In the genomic region with DNA sequence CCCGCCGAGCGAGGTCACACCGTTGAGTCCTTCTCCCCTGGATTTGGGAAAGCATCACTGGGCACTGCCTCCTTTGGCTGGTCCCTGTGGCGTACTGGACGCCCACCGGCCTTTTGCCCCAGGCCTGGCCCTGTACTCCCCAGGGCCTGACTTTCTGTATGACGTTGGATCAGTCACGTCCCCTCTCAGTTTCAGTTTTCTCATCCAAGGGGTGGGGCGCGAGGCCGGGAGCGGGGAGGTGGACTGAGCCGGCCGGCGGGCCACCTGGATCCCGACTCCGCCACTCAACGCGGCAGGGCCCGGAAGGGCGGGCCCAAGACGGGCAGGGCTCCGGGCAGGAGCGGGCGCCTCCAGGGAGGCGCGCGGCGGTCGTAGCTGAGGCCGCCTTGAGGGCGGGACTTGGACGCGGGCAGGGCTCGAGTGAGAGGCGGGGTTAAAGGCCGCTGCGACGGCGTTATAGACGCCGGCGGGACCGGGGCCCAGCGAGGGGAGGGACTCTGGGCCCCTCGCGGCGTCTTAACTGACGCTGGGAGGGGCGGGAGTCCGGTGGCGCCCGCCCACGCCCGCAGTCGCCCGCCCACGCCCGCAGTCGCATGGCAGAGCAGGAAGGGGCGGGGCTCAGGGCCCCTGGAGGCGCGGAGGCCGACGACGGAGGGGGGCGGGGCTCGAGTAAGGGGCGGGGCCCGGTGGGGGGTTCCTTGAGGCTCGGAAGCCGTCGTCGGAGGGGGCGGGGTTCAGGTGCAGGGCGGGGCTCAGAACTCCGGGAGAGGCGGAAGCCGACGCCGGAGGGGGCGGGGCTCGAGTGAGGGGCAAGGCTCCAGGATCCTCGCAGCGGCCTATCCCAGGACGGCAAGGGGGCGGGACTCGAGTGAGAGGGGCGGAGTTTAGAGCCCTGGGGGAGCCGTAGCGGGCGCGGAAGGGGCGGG, we compare ENCODE assay signal across 8 cellular contexts. TPM values are rescaled to one million over a fixed set of nuclear protein-coding genes. Genes with fewer than 3 reads are reported as not detected.
DNase-seq lines count a peak whose midpoint lies in the region; ATAC-seq and TF ChIP-seq lines count a peak whose summit lies in the region.

No MANE protein-coding gene starts in this region.

- H3K4me1 ChIP-seq in osteoblast (ENCODE audit: insufficient read depth, low read length) (peaks cover 35% of the 10 kb centered on the region), testis (peaks cover 52% of the 10 kb centered on the region)

- peak; percentile 68 for TF ChIP-seq POLR2A in GM10847 (IDR thresholded peaks at IDR 0.05; ENCODE audit: extremely low read depth, insufficient read length)
- no peak for TF ChIP-seq POLR2A in testis (IDR thresholded peaks at IDR 0.05)

- peaks cover 14% of the 10 kb centered on the region for H4K20me1 ChIP-seq in osteoblast (ENCODE audit: insufficient read depth, low read length)

- H3K4me1 Mint-ChIP-seq in activated naive CD8-positive, alpha-beta T cell (ENCODE audit: low read depth) = peaks cover 67% of the 10 kb centered on the region

- peak overlapping the region; percentile 73 for H2AFZ ChIP-seq in osteoblast (ENCODE audit: low read length)

- no peaks in the 10 kb centered on the region for H3K27me3 ChIP-seq in osteoblast (ENCODE audit: insufficient read depth, low read length)
- H3K27me3 ChIP-seq in testis = no peaks in the 10 kb centered on the region

- peak overlapping the region; percentile 89 for H3K4me3 ChIP-seq in osteoblast (ENCODE audit: insufficient read depth, low read length)
- H3K4me3 ChIP-seq in testis = peak overlapping the region; percentile 93 to 96

- TF ChIP-seq CTCF in osteoblast (IDR thresholded peaks at IDR 0.05; ENCODE audit: extremely low read depth, low read depth, low read length) = no peak
- TF ChIP-seq CTCF in testis (IDR thresholded peaks at IDR 0.05) = no peak

- no peaks in the 10 kb centered on the region for H3K36me3 ChIP-seq in osteoblast (ENCODE audit: insufficient read depth, low read length)
- H3K36me3 ChIP-seq in testis (ENCODE audit: low read depth, missing control alignments) = no peaks in the 10 kb centered on the region

- ATAC-seq in HG02642 (IDR thresholded peaks at IDR 0.05; ENCODE audit: poor library complexity, unreplicated experiment) = peak; percentile 72
- ATAC-seq in SK-N-SH treated with all-trans-retinoic acid at 6 μM for 48 hours = peak; percentile 85

- DNase-seq in NCI-H1105 (lab: John Stamatoyannopoulos, UW) (peak; percentile 99), head of caudate nucleus (peak; percentile 99 to 100 (median 100)), osteoblast (ENCODE audit: insufficient read length, low spot score, missing footprints) (peak; percentile 99), testis (peak; percentile 100)

- WGBS in testis, 2 donors = 0 to 3% methylated on average over 13 to 79 of the region's 95 CpGs

- no peaks in the 10 kb centered on the region for H3K27me3 Mint-ChIP-seq in activated naive CD8-positive, alpha-beta T cell

- H3K9me3 ChIP-seq in osteoblast (ENCODE audit: low read depth, low read length) = peaks cover 5% of the 10 kb centered on the region
- no peaks in the 10 kb centered on the region for H3K9me3 ChIP-seq in testis

- no peaks in the 10 kb centered on the region for H3K9me3 Mint-ChIP-seq in activated naive CD8-positive, alpha-beta T cell (ENCODE audit: low read depth)

- intact Hi-C loops in head of caudate nucleus (cut with DNase I) (loop anchor here (5.0 kb wide), 2 partner anchors 37 to 357 kb away; a partner anchor contains a TSS), testis (cut with DNase I; ENCODE audit: low total_unique reads) (no loop called here)

- peak overlapping the region; percentile 86 for H3K4me3 Mint-ChIP-seq in activated naive CD8-positive, alpha-beta T cell

- H3K27ac ChIP-seq in osteoblast (ENCODE audit: low read depth, low read length) = peak overlapping the region; percentile 71
- H3K27ac ChIP-seq in testis = peak overlapping the region; percentile 94 to 99

- peak overlapping the region; percentile 92 for H3K27ac Mint-ChIP-seq in activated naive CD8-positive, alpha-beta T cell

- H3K36me3 Mint-ChIP-seq in activated naive CD8-positive, alpha-beta T cell = peaks cover 4% of the 10 kb centered on the region

- peak overlapping the region; percentile 78 for H3K4me2 ChIP-seq in osteoblast (ENCODE audit: insufficient read depth, low read length)

- H3K79me2 ChIP-seq in osteoblast (ENCODE audit: insufficient read depth, low read length) = peaks cover 37% of the 10 kb centered on the region

TF ChIP-seq in SK-N-SH treated with all-trans-retinoic acid at 6 μM for 48 hours, 23 proteins besides CTCF, POLR2A, EP300 and RAD21:
- peak; percentile 92 for TF ChIP-seq ZFP3 (CRISPR knock-in tag; IDR thresholded peaks at IDR 0.05)
- TF ChIP-seq, protein P1, sequence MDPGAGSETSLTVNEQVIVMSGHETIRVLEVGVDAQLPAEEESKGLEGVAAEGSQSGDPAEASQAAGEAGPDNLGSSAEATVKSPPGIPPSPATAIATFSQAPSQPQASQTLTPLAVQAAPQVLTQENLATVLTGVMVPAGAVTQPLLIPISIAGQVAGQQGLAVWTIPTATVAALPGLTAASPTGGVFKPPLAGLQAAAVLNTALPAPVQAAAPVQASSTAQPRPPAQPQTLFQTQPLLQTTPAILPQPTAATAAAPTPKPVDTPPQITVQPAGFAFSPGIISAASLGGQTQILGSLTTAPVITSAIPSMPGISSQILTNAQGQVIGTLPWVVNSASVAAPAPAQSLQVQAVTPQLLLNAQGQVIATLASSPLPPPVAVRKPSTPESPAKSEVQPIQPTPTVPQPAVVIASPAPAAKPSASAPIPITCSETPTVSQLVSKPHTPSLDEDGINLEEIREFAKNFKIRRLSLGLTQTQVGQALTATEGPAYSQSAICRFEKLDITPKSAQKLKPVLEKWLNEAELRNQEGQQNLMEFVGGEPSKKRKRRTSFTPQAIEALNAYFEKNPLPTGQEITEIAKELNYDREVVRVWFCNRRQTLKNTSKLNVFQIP (CRISPR knock-in tag; IDR thresholded peaks at IDR 0.05; ENCODE audit: borderline replicate concordance, low read depth) = no peak

RNA-seq across cellular contexts. Expression of a gene that starts 0.5 kb away (rescaled TPM):
- total RNA-seq in osteoblast = 38.4 and 38.6 TPM in 2 replicates
- total RNA-seq in testis = 100 to 1,000 TPM; 138 to 147 TPM
- 99.4 TPM for polyA plus RNA-seq in testis (ENCODE audit: insufficient read depth, low read depth, low replicate concordance)

RNA-seq across cellular contexts. Expression of a gene that starts 37.0 kb away (rescaled TPM):
- 0.36 and 0.88 TPM in 2 replicates for total RNA-seq in osteoblast
- total RNA-seq in testis = 100 to 1,000 TPM; 282 to 537 TPM
- polyA plus RNA-seq in testis (ENCODE audit: insufficient read depth, low read depth, low replicate concordance) = 172 TPM

RNA-seq across cellular contexts. Expression of a gene that starts 38.6 kb away (rescaled TPM):
- total RNA-seq in osteoblast (33.6 and 34.7 TPM in 2 replicates), testis (100 to 1,000 TPM; 148 to 152 TPM)
- polyA plus RNA-seq in testis (ENCODE audit: insufficient read depth, low read depth, low replicate concordance) = 99.3 TPM

Comparison
In these comparisons a context has a peak if more than half of its experiments do, and no peak if none do; other contexts are left out.
1. Peak in every context shown above with its lines: DNase-seq, ATAC-seq, H3K4me3 ChIP-seq and H3K27ac ChIP-seq.
2. RNA of a gene that starts 37.0 kb away (total RNA-seq): 282 to 537 TPM in testis; 0.36 to 0.88 TPM in osteoblast; every median in the first group is over 100 times any median in the second.